Comparison of ENCODE assay signal across 1 cellular context in genomic region chr17:39334008-39334542, GRCh38.
TF ChIP-seq lines count a peak whose summit lies in the region.
"Not testable (repeated sequence)": the region's sequence is repeated elsewhere in the genome, so short reads cannot be mapped to it uniquely, and the experiment has no call there.

No MANE protein-coding gene starts in this region.

TF ChIP-seq in K562, 482 proteins besides CTCF, POLR2A, EP300 and RAD21 (continued from another document and continues in another):
- TF ChIP-seq ZNF740, NR2C2 (CRISPR knock-in tag; IDR thresholded peaks at IDR 0.05): not testable (repeated sequence)
- TF ChIP-seq ZNF740 (tag; IDR thresholded peaks at IDR 0.05) (peak in 1 of 2 experiments; percentile 91; a peak in 2 of 4 replicates), ZNF766 (CRISPR knock-in tag; conservative IDR thresholded peaks at IDR 0.05) (peak; percentile 88), ZNF79 (CRISPR knock-in tag; IDR thresholded peaks at IDR 0.05; ENCODE audit: low read depth) (peak; percentile 82), HOMEZ (CRISPR knock-in tag; IDR thresholded peaks at IDR 0.05) (0 out of 2 replicates have a peak, but pooled peaks have one; percentile 68), MGA (IDR thresholded peaks at IDR 0.05) (peak; percentile 74), GATAD2A (IDR thresholded peaks at IDR 0.05) (peak; percentile 90), CBFA2T3 (IDR thresholded peaks at IDR 0.05) (peak; percentile 95), ZNF140 (CRISPR knock-in tag; IDR thresholded peaks at IDR 0.05) (0 out of 2 replicates have a peak, but pooled peaks have one; percentile 72), NR2C2 (tag; IDR thresholded peaks at IDR 0.05) (peak; percentile 1; the same call in 1 of the 2 replicates), FOXK2 (conservative IDR thresholded peaks at IDR 0.05 in 1 of 2, IDR thresholded peaks at IDR 0.05 in 1 of 2; ENCODE audit: low read depth in 2 of 2) (peak; percentile 53 to 71), NFXL1 (CRISPR knock-in tag; IDR thresholded peaks at IDR 0.05) (peak; percentile 90; the same call in 1 of the 2 replicates), ZNF398 (CRISPR knock-in tag; IDR thresholded peaks at IDR 0.05) (peak; percentile 76; the same call in 1 of the 2 replicates), MAFG (tag; conservative IDR thresholded peaks at IDR 0.05) (peak; percentile 57; the same call in 1 of the 2 replicates), ZNF584 (CRISPR knock-in tag; IDR thresholded peaks at IDR 0.05; ENCODE audit: low read depth) (peak; percentile 76; the same call in 1 of the 2 replicates), ZKSCAN8 (CRISPR knock-in tag; IDR thresholded peaks at IDR 0.05) (0 out of 2 replicates have a peak, but pooled peaks have one; percentile 68), DIDO1 (tag; IDR thresholded peaks at IDR 0.05; ENCODE audit: low read depth) (0 out of 2 replicates have a peak, but pooled peaks have one; percentile 39), ZNF239 (CRISPR knock-in tag; IDR thresholded peaks at IDR 0.05) (peak; percentile 83), ETV1 (tag; conservative IDR thresholded peaks at IDR 0.05; ENCODE audit: low read depth) (peak; percentile 65), TEAD1 (CRISPR knock-in tag; IDR thresholded peaks at IDR 0.05) (peak in 1 of 2 experiments; percentile 97; a peak in 2 of 4 replicates), ZNF707 (CRISPR knock-in tag; conservative IDR thresholded peaks at IDR 0.05) (0 out of 2 replicates have a peak, but pooled peaks have one; percentile 7), NKRF (IDR thresholded peaks at IDR 0.05; ENCODE audit: borderline replicate concordance) (0 out of 2 replicates have a peak, but pooled peaks have one; percentile 53), ZEB2 (IDR thresholded peaks at IDR 0.05) (0 out of 2 replicates have a peak, but pooled peaks have one; percentile 15), MTA3 (IDR thresholded peaks at IDR 0.05; ENCODE audit: borderline replicate concordance) (0 out of 2 replicates have a peak, but pooled peaks have one; percentile 43), NBN (IDR thresholded peaks at IDR 0.05; ENCODE audit: low read depth) (0 out of 2 replicates have a peak, but pooled peaks have one; percentile 13), TEAD2 (tag; IDR thresholded peaks at IDR 0.05) (peak; percentile 90; the same call in 1 of the 2 replicates), MTA1 (IDR thresholded peaks at IDR 0.05; ENCODE audit: borderline replicate concordance) (0 out of 2 replicates have a peak, but pooled peaks have one; percentile 27), DMBX1 (CRISPR knock-in tag; IDR thresholded peaks at IDR 0.05; ENCODE audit: borderline replicate concordance) (peak; percentile 99), LEF1 (IDR thresholded peaks at IDR 0.05) (peak; percentile 72), IFI16 (CRISPR knock-in tag; IDR thresholded peaks at IDR 0.05) (peak; percentile 81), PTTG1 (tag; IDR thresholded peaks at IDR 0.05; ENCODE audit: low read depth) (peak; percentile 90), ZNF668 (CRISPR knock-in tag; IDR thresholded peaks at IDR 0.05) (0 out of 2 replicates have a peak, but pooled peaks have one; percentile 72), PHB2 (IDR thresholded peaks at IDR 0.05; ENCODE audit: low read depth) (peak; percentile 26; the same call in 1 of the 2 replicates), ZNF449 (CRISPR knock-in tag; IDR thresholded peaks at IDR 0.05) (peak; percentile 79), EP400 (IDR thresholded peaks at IDR 0.05) (peak; percentile 60), ZNF395 (CRISPR knock-in tag; IDR thresholded peaks at IDR 0.05) (peak; percentile 75; the same call in 1 of the 2 replicates), TCF15 (CRISPR knock-in tag; IDR thresholded peaks at IDR 0.05) (peak; percentile 93), HIVEP1 (CRISPR knock-in tag; IDR thresholded peaks at IDR 0.05) (peak; percentile 80; the same call in 1 of the 2 replicates), ZNF507 (tag; conservative IDR thresholded peaks at IDR 0.05) (peak; percentile 32; the same call in 1 of the 2 replicates)
